In the genomic region with DNA sequence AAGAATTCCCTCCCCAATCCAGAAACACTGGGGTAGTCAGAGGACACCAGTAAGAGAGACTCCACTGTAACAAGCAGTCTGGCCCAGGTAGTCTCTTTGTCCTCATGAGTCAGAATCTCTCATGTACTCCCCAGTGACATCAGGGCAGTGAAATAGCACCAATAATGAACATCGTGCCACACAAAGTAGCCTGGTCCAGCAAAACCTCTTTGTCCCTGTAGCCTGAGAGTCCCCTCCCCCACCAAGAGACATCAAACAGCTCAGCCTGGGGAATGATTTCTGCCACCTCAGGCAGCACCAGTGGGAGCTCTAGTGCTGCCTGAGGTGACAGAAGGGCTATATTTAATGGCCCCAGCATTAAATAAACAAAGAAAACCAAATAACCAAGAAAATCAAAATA, we compare ENCODE assay signal across 24 cellular contexts.
DNase-seq lines count a peak whose midpoint lies in the region; ATAC-seq and TF ChIP-seq lines count a peak whose summit lies in the region.
"Had no signal": no experiment of that assay in that cellular context is flagged by ENCODE, and none has a peak within 500 bp of the region (broad histone marks: within the 10 kb centered on the region; RNA-seq: fewer than 3 reads in every experiment).

No MANE protein-coding gene starts in this region.

- H3K4me2 ChIP-seq in H9 (ENCODE audit: insufficient read depth, insufficient read length, low read length) = no peak overlapping the region

- no peaks in the 10 kb centered on the region for H3K23me2 ChIP-seq in H9 (ENCODE audit: insufficient read length, low read depth, low read length, poor library complexity, severe bottlenecking)

- TF ChIP-seq CTCF in H9 (conservative IDR thresholded peaks at IDR 0.05) (no peak), endodermal cell (conservative IDR thresholded peaks at IDR 0.05) (no peak)

- H3K4ac ChIP-seq in H9 (ENCODE audit: low read depth, low read length) = no peak overlapping the region

- H3K4me3 ChIP-seq in endodermal cell (ENCODE audit: low read length) = no peak overlapping the region
- H3K4me3 ChIP-seq: dorsolateral prefrontal cortex, ovary had no signal

- H4K5ac ChIP-seq in H9 (ENCODE audit: insufficient read length, low read depth, low read length) = no peak overlapping the region

- H2BK12ac ChIP-seq in H9 (ENCODE audit: insufficient read length, low read depth, low read length) = no peak overlapping the region

- H3K27ac ChIP-seq in H9 (ENCODE audit: insufficient read length, low read depth, low read length) (no peak overlapping the region), endodermal cell (ENCODE audit: low read depth, low read length) (no peak overlapping the region)
- H3K27ac ChIP-seq: dorsolateral prefrontal cortex, ovary had no signal

- no peaks in the 10 kb centered on the region for H4K20me1 ChIP-seq in H9 (ENCODE audit: control insufficient read depth, insufficient read depth, insufficient read length)

- H2BK15ac ChIP-seq in H9 (ENCODE audit: low read depth, low read length) = no peak overlapping the region

- no peak overlapping the region for H2BK120ac ChIP-seq in H9 (ENCODE audit: low read depth, low read length, poor library complexity, severe bottlenecking)

- no peak overlapping the region for H2AK5ac ChIP-seq in H9 (ENCODE audit: insufficient read length, low read length)

- DNase-seq in H9 (no peak), NCI-H146 treated with DMSO at 0.1 percent for 48 hours (lab: John Stamatoyannopoulos, UW; ENCODE audit: unreplicated experiment) (peak; percentile 19), endodermal cell (peak; percentile 54), myocyte (ENCODE audit: low read depth) (peak; percentile 26), immature natural killer cell (no peak), Ammon's horn (ENCODE audit: low spot score) (no peak), HK-2 (ENCODE audit: unreplicated experiment) (no peak)
- DNase-seq: activated CD4-positive, alpha-beta T cell treated with anti-CD3 and anti-CD28 coated beads, Interleukin-2, amount 10 ng/mL, durations not matched to agents 7 days and 5 days; activated CD8-positive, alpha-beta memory T cell treated with anti-CD3 and anti-CD28 coated beads, Interleukin-2, amount 50 U/mL, for 4 hours; activated gamma-delta T cell treated with Interleukin-2 at 50 U/mL for 16 hours; caudate nucleus; CD8-positive, alpha-beta T cell; dorsolateral prefrontal cortex; HCEC 1CT; naive B cell; NCI-H1930; NCI-H446 treated with DMSO at 0.1 percent for 48 hours; ovary; stimulated activated CD4-positive, alpha-beta T cell treated with anti-CD3 and anti-CD28 coated beads, Interleukin-2, amount 100 ng/mL, for 48 hours; SW 1271; trophoblast cell had no signal

- no peak overlapping the region for H4K91ac ChIP-seq in H9 (ENCODE audit: insufficient read length, low read depth, low read length)

- H3K56ac ChIP-seq in H9 (ENCODE audit: insufficient read length, low read depth, low read length) = no peak overlapping the region

- H2BK20ac ChIP-seq in H9 (ENCODE audit: low read depth, low read length, poor library complexity, severe bottlenecking) = no peak overlapping the region

- H4K8ac ChIP-seq in H9 (replicated peaks; ENCODE audit: insufficient read length, low read depth, low read length) = peak overlapping the region; percentile 3

- H3K9me3 ChIP-seq in H9 (ENCODE audit: control insufficient read depth, low read depth, low read length) (no peaks in the 10 kb centered on the region), endodermal cell (ENCODE audit: control insufficient read depth, low read length) (peaks cover 22% of the 10 kb centered on the region)
- H3K9me3 ChIP-seq: ovary had no signal

- no peaks in the 10 kb centered on the region for H3K27me3 Mint-ChIP-seq in H9 (ENCODE audit: low read depth)
- H3K27me3 Mint-ChIP-seq in endodermal cell (ENCODE audit: insufficient read depth) = no peaks in the 10 kb centered on the region
- H3K27me3 Mint-ChIP-seq in immature natural killer cell (ENCODE audit: low read depth in 3 of 3) = peaks cover 0 to 4% (median 2%) of the 10 kb centered on the region in 3 donors
- H3K27me3 Mint-ChIP-seq: IgD-negative memory B cell, naive B cell had no signal

- H3K4me3 Mint-ChIP-seq in H9 (no peak overlapping the region), endodermal cell (no peak overlapping the region), immature natural killer cell (no peak overlapping the region)
- H3K4me3 Mint-ChIP-seq: activated CD4-positive, alpha-beta T cell treated with anti-CD3 and anti-CD28 coated beads, Interleukin-2, amount 10 ng/mL, durations not matched to agents 7 days and 5 days; CD8-positive, alpha-beta T cell; IgD-negative memory B cell; naive B cell; stimulated activated naive CD8-positive, alpha-beta T cell treated with anti-CD3 and anti-CD28 coated beads, Interleukin-15, Interleukin-2, amounts not matched to agents 100 ng/mL and 50 ng/mL, for 24 hours had no signal

- peaks cover 5% of the 10 kb centered on the region; the same call in 1 of the 2 replicates for H3K4me1 ChIP-seq in H9 (ENCODE audit: insufficient read depth, low read length)
- peaks cover 7% of the 10 kb centered on the region for H3K4me1 ChIP-seq in endodermal cell (ENCODE audit: control insufficient read depth, insufficient read depth, low read length)

- no peak overlapping the region for H2AFZ ChIP-seq in H9 (ENCODE audit: low read length)

- no peaks in the 10 kb centered on the region; the same call in 1 of the 2 replicates for H3K79me2 ChIP-seq in H9 (ENCODE audit: insufficient read depth, low read length)

- H3K4me1 Mint-ChIP-seq in H9 (peaks cover 13 to 14% of the 10 kb centered on the region in 2 experiments), endodermal cell (peaks cover 2% of the 10 kb centered on the region), immature natural killer cell (no peaks in the 10 kb centered on the region)
- H3K4me1 Mint-ChIP-seq: activated CD4-positive, alpha-beta T cell treated with anti-CD3 and anti-CD28 coated beads, Interleukin-2, amount 10 ng/mL, durations not matched to agents 7 days and 5 days; IgD-negative memory B cell; naive B cell had no signal

- ATAC-seq in GM21367 (IDR thresholded peaks at IDR 0.05; ENCODE audit: unreplicated experiment) = no peak
- ATAC-seq: CD8-positive, alpha-beta T cell had no signal

- H3K9me3 Mint-ChIP-seq in H9 = peaks cover 24 to 26% of the 10 kb centered on the region in 2 experiments
- peaks cover 20% of the 10 kb centered on the region for H3K9me3 Mint-ChIP-seq in endodermal cell
- H3K9me3 Mint-ChIP-seq in immature natural killer cell = peaks cover 0 to 17% (median 6%) of the 10 kb centered on the region in 6 donors

- no peak overlapping the region for H2BK5ac ChIP-seq in H9 (ENCODE audit: insufficient read length, low read length)

- WGBS in H9 (ENCODE audit: extremely low coverage, insufficient read length, low lambda C conversion rate) = no CpG with 5 or more reads among the region's 1 CpG
- WGBS in endodermal cell (ENCODE audit: insufficient coverage in 1 of 2, insufficient read length in 1 of 2), 2 experiments = 35% methylated on average over 1 of the region's 1 CpG; no CpG with 5 or more reads in 1 of the 2 experiments

- H3K27me3 ChIP-seq in H9 (ENCODE audit: insufficient read depth, low read length) = no peaks in the 10 kb centered on the region
- H3K27me3 ChIP-seq in endodermal cell (ENCODE audit: control insufficient read depth, insufficient read depth, low read length, poor library complexity, severe bottlenecking) = no peaks in the 10 kb centered on the region
- H3K27me3 ChIP-seq: dorsolateral prefrontal cortex, ovary had no signal

- H3K79me1 ChIP-seq in H9 (ENCODE audit: insufficient read depth, low read depth, low read length, poor library complexity, severe bottlenecking) = peaks cover 2% of the 10 kb centered on the region

- H3T11ph ChIP-seq in H9 (ENCODE audit: low read length) = no peak overlapping the region

- no peak overlapping the region for H3K23ac ChIP-seq in H9 (ENCODE audit: insufficient read length, low read depth, low read length)

- H3K36me3 Mint-ChIP-seq in H9 (ENCODE audit: insufficient read depth in 1 of 3, low read depth in 3 of 3) (peaks cover 14 to 23% (median 21%) of the 10 kb centered on the region in 3 experiments), endodermal cell (ENCODE audit: low read depth) (peaks cover 13% of the 10 kb centered on the region), immature natural killer cell (peaks cover 6 to 9% (median 8%) of the 10 kb centered on the region in 3 donors)
- H3K36me3 Mint-ChIP-seq: CD8-positive, alpha-beta T cell had no signal

- no peak overlapping the region for H3K9ac ChIP-seq in H9 (ENCODE audit: extremely low read depth, insufficient read length, low read length)
- no peak overlapping the region for H3K9ac ChIP-seq in endodermal cell (ENCODE audit: extremely low read depth, low read length, poor library complexity, severe bottlenecking)

- H3K36me3 ChIP-seq in endodermal cell (ENCODE audit: control insufficient read depth, insufficient read depth, low read length) = no peaks in the 10 kb centered on the region
- H3K36me3 ChIP-seq: ovary had no signal

- H3K18ac ChIP-seq in H9 (ENCODE audit: insufficient read length, low read depth, low read length) = no peak overlapping the region

- H3K27ac Mint-ChIP-seq in H9 = peak overlapping the region in 1 of 3 experiments; percentile 27; a peak in 3 of 7 replicates
- no peak overlapping the region for H3K27ac Mint-ChIP-seq in endodermal cell
- no peak overlapping the region for H3K27ac Mint-ChIP-seq in immature natural killer cell
- H3K27ac Mint-ChIP-seq: activated CD4-positive, alpha-beta T cell treated with anti-CD3 and anti-CD28 coated beads, Interleukin-2, amount 10 ng/mL, durations not matched to agents 7 days and 5 days; CD8-positive, alpha-beta T cell; IgD-negative memory B cell; naive B cell; stimulated activated naive CD8-positive, alpha-beta T cell treated with anti-CD3 and anti-CD28 coated beads, Interleukin-15, Interleukin-2, amounts not matched to agents 100 ng/mL and 50 ng/mL, for 24 hours had no signal

- 0 out of 2 replicates have a peak overlapping the region, but pooled peaks have one; percentile 36 for H3K14ac ChIP-seq in H9 (ENCODE audit: insufficient read depth, low read length)

Comparison
In these comparisons a context has a peak if more than half of its experiments do, and no peak if none do; other contexts are left out.
1. DNase-seq: peak in NCI-H146 treated with DMSO at 0.1 percent for 48 hours (single experiment), endodermal cell (single experiment) and myocyte (single experiment); none in H9 (single experiment), immature natural killer cell (0 of 3), Ammon's horn (single experiment) and HK-2 (single experiment).